Comparison of ENCODE assay signal across 9 cellular contexts in genomic region chr20:35600176-35600995, GRCh38. TPM values are rescaled to one million over a fixed set of nuclear protein-coding genes. Genes with fewer than 3 reads are reported as not detected.
DNase-seq lines count a peak whose midpoint lies in the region; ATAC-seq, FAIRE-seq and TF ChIP-seq lines count a peak whose summit lies in the region.
"Had no signal": no experiment of that assay in that cellular context is flagged by ENCODE, and none has a peak within 500 bp of the region (broad histone marks: within the 10 kb centered on the region; RNA-seq: fewer than 3 reads in every experiment).

No MANE protein-coding gene starts in this region.

- peak overlapping the region; percentile 80 for H3K9ac ChIP-seq in neuronal stem cell (ENCODE audit: low read depth, low read length, poor library complexity)

- peaks cover 16% of the 10 kb centered on the region for H3K27me3 Mint-ChIP-seq in IgD-negative memory B cell

- no peak for TF ChIP-seq RAD21 in A549 (conservative IDR thresholded peaks at IDR 0.05 in 1 of 2, IDR thresholded peaks at IDR 0.05 in 1 of 2)

- H3K36me3 ChIP-seq in esophagus (ENCODE audit: control insufficient read depth in 2 of 2, insufficient read depth in 2 of 2, low read length in 1 of 2) (no peaks in the 10 kb centered on the region), neuronal stem cell (replicated peaks in 1 of 2; ENCODE audit: control insufficient read depth in 2 of 2, insufficient read depth in 2 of 2, low read length in 2 of 2) (no peaks in the 10 kb centered on the region)

- WGBS in A549 (ENCODE audit: missing lambda C conversion rate), result 94% methylated on average over 33 of the region's 34 CpGs
- 32 to 33% methylated on average over 32 to 34 of the region's 34 CpGs for WGBS in esophagus, 2 donors
- WGBS in neuronal stem cell (ENCODE audit: extremely low coverage in 2 of 2, insufficient read length in 2 of 2, insufficient replicate concordance in 1 of 2), 2 donors, result no CpG with 5 or more reads among the region's 34 CpGs

- H3K4me1 Mint-ChIP-seq in IgD-negative memory B cell, result peaks cover 5 to 8% (median 7%) of the 10 kb centered on the region in 3 donors

- no peak overlapping the region for H2BK120ac ChIP-seq in neuronal stem cell (ENCODE audit: low read depth, low read length)

- no peak for TF ChIP-seq EP300 in A549 (IDR thresholded peaks at IDR 0.05)

- CTCF ChIA-PET in A549 (lab: Yijun Ruan, JAX), result interaction anchor here (0.7 to 4.0 kb wide), 6 partner anchors 9 to 353 kb away, joined by 3 to 19 read pairs (median 4); partner anchors contain the start of gene SPAG4

- H2AK5ac ChIP-seq in neuronal stem cell (ENCODE audit: low read depth, low read length), result peak overlapping the region; percentile 37

- no peak for TF ChIP-seq CTCF in A549 (IDR thresholded peaks at IDR 0.05)

- ATAC-seq in A549, result no peak
- no peak for ATAC-seq in HG02642 (IDR thresholded peaks at IDR 0.05; ENCODE audit: poor library complexity, unreplicated experiment)
- ATAC-seq in GM21515 (IDR thresholded peaks at IDR 0.05; ENCODE audit: unreplicated experiment), result no peak

- no peak overlapping the region for H3K4ac ChIP-seq in neuronal stem cell (ENCODE audit: low read length)

- H3K9me3 ChIP-seq in A549, result no peaks in the 10 kb centered on the region
- no peaks in the 10 kb centered on the region for H3K9me3 ChIP-seq in esophagus (ENCODE audit: control insufficient read depth in 2 of 2, insufficient read depth in 1 of 2, low read depth in 1 of 2, low read length in 1 of 2)
- H3K9me3 ChIP-seq in neuronal stem cell (replicated peaks in 1 of 2; ENCODE audit: control insufficient read depth in 2 of 2, insufficient read depth in 1 of 2, low read depth in 1 of 2, low read length in 2 of 2), result peaks cover 0 to 5% of the 10 kb centered on the region in 2 donors

- peak overlapping the region; percentile 81; the same call in 2 of the 3 replicates for H3K4me2 ChIP-seq in A549
- H3K4me2 ChIP-seq in neuronal stem cell (ENCODE audit: insufficient read depth, low read length, poor library complexity, severe bottlenecking), result peak overlapping the region; percentile 100

- no peaks in the 10 kb centered on the region for H3K9me3 Mint-ChIP-seq in IgD-negative memory B cell

- H3K4me3 ChIP-seq in A549, result no peak overlapping the region
- H3K4me3 ChIP-seq in esophagus (ENCODE audit: low read depth in 1 of 2, low read length in 2 of 2), result peak overlapping the region; percentile 12 to 32
- H3K4me3 ChIP-seq in neuronal stem cell (ENCODE audit: low read length in 2 of 2), result peak overlapping the region; percentile 34 to 78

- H3K36me3 Mint-ChIP-seq in IgD-negative memory B cell, result no peaks in the 10 kb centered on the region

- H3K79me1 ChIP-seq in neuronal stem cell (ENCODE audit: low read depth, low read length), result peaks cover 2% of the 10 kb centered on the region

- H2BK5ac ChIP-seq in neuronal stem cell (ENCODE audit: low read length), result peak overlapping the region; percentile 35

- H2BK15ac ChIP-seq in neuronal stem cell (ENCODE audit: low read length), result peak overlapping the region; percentile 15

- DNase-seq in A549 (ENCODE audit: low read depth in 1 of 2, low spot score in 1 of 2) (no peak), neuronal stem cell (ENCODE audit: low spot score) (no peak)
- DNase-seq in activated effector memory CD4-positive, alpha-beta T cell treated with Interleukin-2 at 50 U/mL for 16 hours, result no peak
- DNase-seq in NK-92 treated with Interleukin-12 subunit alpha and Interleukin-12 subunit beta, amount 100 ng/mL, for 24 hours (lab: John Stamatoyannopoulos, UW), result no peak
- DNase-seq: DMS 273 treated with DMSO at 0.1 percent for 48 hours had no signal

- POLR2A ChIA-PET in A549 (lab: Yijun Ruan, JAX), result interaction anchor here (1.4 kb wide), 1 partner anchor 19 kb away, joined by 3 read pairs; no protein-coding TSS in a partner anchor

- peaks cover 0 to 6% of the 10 kb centered on the region in 2 donors for H3K27me3 ChIP-seq in esophagus (ENCODE audit: control insufficient read depth in 1 of 2, insufficient read depth in 2 of 2, low read length in 2 of 2)
- H3K27me3 ChIP-seq in neuronal stem cell (ENCODE audit: control insufficient read depth in 3 of 3, insufficient read depth in 3 of 3, low read depth in 1 of 3, low read length in 3 of 3), result peaks cover 8 to 90% (median 36%) of the 10 kb centered on the region in 3 experiments

- H3K27ac Mint-ChIP-seq in IgD-negative memory B cell, result peak overlapping the region in 1 of 3 donors; percentile 24

- H4K91ac ChIP-seq in neuronal stem cell (ENCODE audit: low read depth, low read length, poor library complexity), result no peak overlapping the region

- no peak for TF ChIP-seq POLR2A in A549 (IDR thresholded peaks at IDR 0.05; ENCODE audit: low read length)

- H2AFZ ChIP-seq in neuronal stem cell (ENCODE audit: low read length), result peak overlapping the region; percentile 94

- peaks cover 10% of the 10 kb centered on the region; the same call in 2 of the 3 replicates for H3K4me1 ChIP-seq in A549
- H3K4me1 ChIP-seq in esophagus (ENCODE audit: control insufficient read depth in 2 of 2, insufficient read depth in 2 of 2, low read length in 1 of 2), result peaks cover 4 to 15% of the 10 kb centered on the region in 2 donors
- peaks cover 6 to 10% of the 10 kb centered on the region in 2 donors for H3K4me1 ChIP-seq in neuronal stem cell (ENCODE audit: control insufficient read depth in 2 of 2, insufficient read depth in 1 of 2, low read depth in 1 of 2, low read length in 2 of 2)

- FAIRE-seq in A549 (lab: Jason Lieb, UNC), result no peak

- peak overlapping the region; percentile 70 for H2BK12ac ChIP-seq in neuronal stem cell (ENCODE audit: low read length)

- H3K23ac ChIP-seq in neuronal stem cell (ENCODE audit: low read depth, low read length, poor library complexity), result peak overlapping the region; percentile 80

- no peak overlapping the region for H4K8ac ChIP-seq in neuronal stem cell (ENCODE audit: low read depth, low read length)

- peak overlapping the region; percentile 65 to 88 (median 79) for H3K4me3 Mint-ChIP-seq in IgD-negative memory B cell

- H3K14ac ChIP-seq in neuronal stem cell (ENCODE audit: low read length), result no peak overlapping the region

- peak overlapping the region; percentile 94 for H3K18ac ChIP-seq in neuronal stem cell (ENCODE audit: low read length)

- H3K27ac ChIP-seq in A549 (no peak overlapping the region), esophagus (ENCODE audit: low read depth in 2 of 2, low read length in 1 of 2) (no peak overlapping the region), neuronal stem cell (replicated peaks; ENCODE audit: low read length) (no peak overlapping the region)

TF ChIP-seq in A549, 52 proteins besides CTCF, POLR2A, EP300 and RAD21:
- TF ChIP-seq ZC3H11A (IDR thresholded peaks at IDR 0.05) (no peak), HOXB5 (CRISPR knock-in tag; IDR thresholded peaks at IDR 0.05) (no peak), NPAS2 (CRISPR knock-in tag; IDR thresholded peaks at IDR 0.05; ENCODE audit: borderline replicate concordance) (no peak), RNF2 (IDR thresholded peaks at IDR 0.05; ENCODE audit: borderline replicate concordance, low read depth) (no peak), PBX3 (IDR thresholded peaks at IDR 0.05) (no peak), HES2 (IDR thresholded peaks at IDR 0.05) (no peak), BHLHE40 (IDR thresholded peaks at IDR 0.05; ENCODE audit: low read depth, low read length) (no peak), NR3C1 (IDR thresholded peaks at IDR 0.05) (no peak), HEYL (CRISPR knock-in tag; IDR thresholded peaks at IDR 0.05) (no peak)

RNA-seq across cellular contexts. Expression of gene SPAG4, which starts 15.2 kb away (rescaled TPM):
- 5.0 and 7.9 TPM in 2 replicates for polyA plus RNA-seq in A549 (2011; rRNA removed)
- 4.4 TPM in 2 replicates for polyA plus RNA-seq in A549 (2012; cell fraction: cytosol; rRNA removed)
- 13.1 and 16.5 TPM in 2 replicates for polyA plus RNA-seq in A549 (2012; cell fraction: nucleus; rRNA removed)
- 2.6 to 4.6 TPM (median 4.4 TPM) in 3 replicates for polyA plus RNA-seq in A549 (2017; fragmentation: RNase III; extraction: RNeasy Plus Mini Kit Qiagen cat#74134 plus additional on column Dnase treatment)
- polyA minus RNA-seq in A549 (2011; rRNA and poly(A)+ RNA removed), result 3.2 and 7.2 TPM in 2 replicates
- polyA plus RNA-seq in IgD-negative memory B cell, result 1.9 TPM
- polyA plus RNA-seq in esophagus, result 1 to 10 TPM; 1.6 to 3.8 TPM
- 3.1 TPM for polyA plus RNA-seq in neuronal stem cell (2013, experiment 1 of 2)
- polyA plus RNA-seq in neuronal stem cell (2013, experiment 2 of 2), result 3.2 TPM

RNA-seq across cellular contexts. Expression of gene ERGIC3, which starts 58.5 kb away (rescaled TPM):
- 343 and 379 TPM in 2 replicates for polyA plus RNA-seq in A549 (2011; rRNA removed)
- polyA plus RNA-seq in A549 (2012; cell fraction: cytosol; rRNA removed), result 344 and 384 TPM in 2 replicates
- 391 and 438 TPM in 2 replicates for polyA plus RNA-seq in A549 (2012; cell fraction: nucleus; rRNA removed)
- polyA plus RNA-seq in A549 (2017; fragmentation: RNase III; extraction: RNeasy Plus Mini Kit Qiagen cat#74134 plus additional on column Dnase treatment), result 228 to 252 TPM (median 239 TPM) in 3 replicates
- polyA minus RNA-seq in A549 (2011; rRNA and poly(A)+ RNA removed), result 249 and 328 TPM in 2 replicates
- 119 TPM for polyA plus RNA-seq in IgD-negative memory B cell
- polyA plus RNA-seq in esophagus, result 100 to 1,000 TPM; 104 to 148 TPM
- 177 TPM for polyA plus RNA-seq in neuronal stem cell (2013, experiment 1 of 2)
- polyA plus RNA-seq in neuronal stem cell (2013, experiment 2 of 2), result 162 TPM
